In the genomic region with DNA sequence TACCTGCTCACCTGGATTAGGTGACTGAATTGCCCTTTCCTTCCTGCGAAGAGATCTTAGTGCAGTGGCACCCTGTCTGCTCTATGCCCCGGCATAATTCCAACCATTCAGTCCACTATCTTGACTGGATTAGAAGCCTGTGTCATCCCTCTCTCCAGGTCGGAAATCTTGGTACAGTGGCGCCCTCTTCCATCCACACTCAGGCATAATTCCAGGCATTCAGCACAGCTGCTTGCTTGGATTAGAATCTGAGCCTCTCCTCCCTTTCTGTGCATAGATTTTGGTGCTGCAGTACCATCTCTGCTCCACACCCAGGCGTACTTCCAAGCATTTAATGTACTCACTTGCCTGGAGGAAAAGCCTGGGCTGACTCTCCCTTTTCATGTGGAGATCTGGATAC, we compare ENCODE assay signal across 10 cellular contexts.
DNase-seq lines count a peak whose midpoint lies in the region; ATAC-seq and TF ChIP-seq lines count a peak whose summit lies in the region.
"Had no signal": no experiment of that assay in that cellular context is flagged by ENCODE, and none has a peak within 500 bp of the region (broad histone marks: within the 10 kb centered on the region; RNA-seq: fewer than 3 reads in every experiment).

No MANE protein-coding gene starts in this region.

- H3K9me3 Mint-ChIP-seq in neural crest cell, result peaks cover 4% of the 10 kb centered on the region
- H3K9me3 Mint-ChIP-seq in activated T-cell treated with anti-CD3 and anti-CD28 coated beads, Interleukin-2, amount 50 U/mL, for 24 hours, result peaks cover 3% of the 10 kb centered on the region

- H3K4me1 ChIP-seq in Loucy (ENCODE audit: insufficient read depth, low read length, poor library complexity, severe bottlenecking), result no peaks in the 10 kb centered on the region

- no peak overlapping the region for H3K27ac Mint-ChIP-seq in neural crest cell (ENCODE audit: unreplicated experiment)
- no peak overlapping the region for H3K27ac Mint-ChIP-seq in activated T-cell treated with anti-CD3 and anti-CD28 coated beads, Interleukin-2, amount 50 U/mL, for 24 hours

- H3K4me3 Mint-ChIP-seq in neural crest cell, result no peak overlapping the region
- H3K4me3 Mint-ChIP-seq in activated T-cell treated with anti-CD3 and anti-CD28 coated beads, Interleukin-2, amount 50 U/mL, for 24 hours, result no peak overlapping the region
- H3K4me3 Mint-ChIP-seq: activated T-cell treated with anti-CD3 and anti-CD28 coated beads, Interleukin-2, amount 50 U/mL, for 4 hours had no signal

- H3K4me3 ChIP-seq in Loucy (ENCODE audit: low read length, poor library complexity, severe bottlenecking) (no peak overlapping the region), brain microvascular endothelial cell (ENCODE audit: low read depth, low read length) (no peak overlapping the region)

- H3K9me2 ChIP-seq in Loucy (replicated peaks; ENCODE audit: low read depth, low read length), result no peaks in the 10 kb centered on the region

- no peaks in the 10 kb centered on the region for H3K36me3 ChIP-seq in Loucy (ENCODE audit: insufficient read depth, low read length)
- no peaks in the 10 kb centered on the region for H3K36me3 ChIP-seq in brain microvascular endothelial cell (replicated peaks)
- H3K36me3 ChIP-seq: neutrophil had no signal

- no peaks in the 10 kb centered on the region for H3F3A ChIP-seq in Loucy (ENCODE audit: low read depth)

- H3K36me3 Mint-ChIP-seq in neural crest cell (ENCODE audit: low read depth), result peaks cover 2% of the 10 kb centered on the region
- no peaks in the 10 kb centered on the region for H3K36me3 Mint-ChIP-seq in activated T-cell treated with anti-CD3 and anti-CD28 coated beads, Interleukin-2, amount 50 U/mL, for 24 hours (ENCODE audit: low read depth)

- H3K27me3 ChIP-seq in Loucy (ENCODE audit: insufficient read depth, low read length, poor library complexity, severe bottlenecking) (no peaks in the 10 kb centered on the region), brain microvascular endothelial cell (replicated peaks) (no peaks in the 10 kb centered on the region)
- H3K27me3 ChIP-seq: neutrophil had no signal

- TF ChIP-seq CTCF in Loucy (conservative IDR thresholded peaks at IDR 0.05; ENCODE audit: low read length) (peak; percentile 54), brain microvascular endothelial cell (IDR thresholded peaks at IDR 0.05; ENCODE audit: low read depth, low read length, missing control alignments) (peak; percentile 64), neural crest cell (conservative IDR thresholded peaks at IDR 0.05) (peak; percentile 14)

- ATAC-seq in GM19395 (IDR thresholded peaks at IDR 0.05; ENCODE audit: unreplicated experiment), result peak; percentile 10
- ATAC-seq in GM18909 (IDR thresholded peaks at IDR 0.05; ENCODE audit: poor library complexity, unreplicated experiment), result no peak
- ATAC-seq: activated T-cell treated with anti-CD3 and anti-CD28 coated beads, Interleukin-2, amount 50 U/mL, for 4 hours had no signal

- no peaks in the 10 kb centered on the region for H3K27me3 Mint-ChIP-seq in neural crest cell (ENCODE audit: low read depth)
- no peaks in the 10 kb centered on the region for H3K27me3 Mint-ChIP-seq in activated T-cell treated with anti-CD3 and anti-CD28 coated beads, Interleukin-2, amount 50 U/mL, for 24 hours

- H3K79me2 ChIP-seq in Loucy (ENCODE audit: insufficient read depth, low read length), result no peaks in the 10 kb centered on the region

- in situ Hi-C loops in brain microvascular endothelial cell (cut with HindIII; ENCODE audit: low pct_ligation_motif_present, low sequenced_read_pairs), result no loop called here

- DNase-seq in brain microvascular endothelial cell (no peak), neural crest cell (ENCODE audit: low read depth, low spot score) (peak; percentile 14), hippocampal formation (lab: John Stamatoyannopoulos, UW) (no peak), SW480 (ENCODE audit: low spot score) (no peak)
- no peak for DNase-seq in activated T-cell treated with anti-CD3 and anti-CD28 coated beads, Interleukin-2, amount 50 U/mL, for 24 hours
- DNase-seq: activated T-cell treated with anti-CD3 and anti-CD28 coated beads, Interleukin-2, amount 50 U/mL, for 4 hours had no signal

- H4K20me1 ChIP-seq in Loucy (ENCODE audit: insufficient read depth, low read length, poor library complexity, severe bottlenecking), result no peaks in the 10 kb centered on the region

- no peak overlapping the region for H3K27ac ChIP-seq in brain microvascular endothelial cell
- H3K27ac ChIP-seq: neutrophil had no signal

- no peaks in the 10 kb centered on the region for H3K4me1 Mint-ChIP-seq in neural crest cell
- no peaks in the 10 kb centered on the region for H3K4me1 Mint-ChIP-seq in activated T-cell treated with anti-CD3 and anti-CD28 coated beads, Interleukin-2, amount 50 U/mL, for 24 hours (ENCODE audit: low read depth)

- H3K4me2 ChIP-seq in Loucy (ENCODE audit: low read depth, low read length, poor library complexity, severe bottlenecking), result no peak overlapping the region

- no peak overlapping the region for H3K9ac ChIP-seq in Loucy (ENCODE audit: low read depth, low read length, poor library complexity, severe bottlenecking)

- H2AFZ ChIP-seq in Loucy (ENCODE audit: low read length), result no peak overlapping the region

- no peaks in the 10 kb centered on the region for H3K9me3 ChIP-seq in Loucy (ENCODE audit: insufficient read depth, low read depth, low read length)
- H3K9me3 ChIP-seq: neutrophil had no signal

Comparison
In these comparisons a context has a peak if more than half of its experiments do, and no peak if none do; other contexts are left out.
1. CTCF ChIP-seq: peak in every context shown above with its lines; median percentile 64 in brain microvascular endothelial cell; 54 in Loucy; 14 in neural crest cell.